ENCODE assay signal across 10 cellular contexts in the genomic region with DNA sequence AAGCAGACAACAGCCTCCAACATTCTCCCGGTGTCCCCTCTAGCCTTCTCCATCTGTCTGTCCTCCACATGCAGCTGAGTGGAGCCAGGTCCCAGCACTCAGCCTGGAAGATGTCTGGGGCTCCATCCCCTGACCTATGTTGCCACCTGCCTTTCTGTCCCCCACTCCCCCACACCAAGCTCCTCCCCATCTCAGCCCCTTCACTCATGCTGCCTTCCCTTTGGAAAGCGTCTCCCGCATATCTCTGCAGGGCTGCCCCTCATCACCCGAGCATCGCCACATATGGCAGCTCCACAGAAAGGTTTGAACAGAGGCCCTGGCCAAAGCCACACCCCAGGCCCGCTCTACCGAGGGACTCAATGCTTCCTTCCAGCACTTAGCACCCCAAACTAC. TPM values are rescaled to one million over a fixed set of nuclear protein-coding genes. Genes with fewer than 3 reads are reported as not detected.
DNase-seq lines count a peak whose midpoint lies in the region; ATAC-seq and TF ChIP-seq lines count a peak whose summit lies in the region.
"Had no signal": no experiment of that assay in that cellular context is flagged by ENCODE, and none has a peak within 500 bp of the region (broad histone marks: within the 10 kb centered on the region; RNA-seq: fewer than 3 reads in every experiment).

No MANE protein-coding gene starts in this region.

- no peak for ATAC-seq in CD4-positive, CD25-positive, alpha-beta regulatory T cell (ENCODE audit: low read depth in 2 of 2)
- ATAC-seq in activated B cell treated with CpG ODN at 0.5 μM for 24 hours (ENCODE audit: low read depth) (no peak), gastrocnemius medialis (no peak), HG03571 (IDR thresholded peaks at IDR 0.05; ENCODE audit: unreplicated experiment) (no peak), HG03521 (IDR thresholded peaks at IDR 0.05; ENCODE audit: unreplicated experiment) (no peak), GM19328 (IDR thresholded peaks at IDR 0.05; ENCODE audit: unreplicated experiment) (no peak)

- peak overlapping the region; percentile 59 to 79 (median 72) for H3K27ac Mint-ChIP-seq in CD4-positive, CD25-positive, alpha-beta regulatory T cell
- peak overlapping the region; percentile 62 for H3K27ac Mint-ChIP-seq in activated B cell treated with CpG ODN at 0.5 μM for 24 hours

- TF ChIP-seq EP300 in esophagus muscularis mucosa (IDR thresholded peaks at IDR 0.05) = no peak

- H3K36me3 Mint-ChIP-seq in CD4-positive, CD25-positive, alpha-beta regulatory T cell = peaks cover 23% of the 10 kb centered on the region
- H3K36me3 Mint-ChIP-seq in activated B cell treated with CpG ODN at 0.5 μM for 24 hours (ENCODE audit: low read depth) = peaks cover 40% of the 10 kb centered on the region

- peaks cover 25 to 78% (median 47%) of the 10 kb centered on the region in 4 donors for H3K4me1 Mint-ChIP-seq in CD4-positive, CD25-positive, alpha-beta regulatory T cell
- H3K4me1 Mint-ChIP-seq in activated B cell treated with CpG ODN at 0.5 μM for 24 hours = peaks cover 56% of the 10 kb centered on the region

- TF ChIP-seq POLR2A in esophagus muscularis mucosa (IDR thresholded peaks at IDR 0.05; ENCODE audit: low read depth) (no peak), gastrocnemius medialis (IDR thresholded peaks at IDR 0.05) (no peak)

- no peaks in the 10 kb centered on the region for H3K27me3 ChIP-seq in CD4-positive, CD25-positive, alpha-beta regulatory T cell (ENCODE audit: control insufficient read depth, insufficient read depth, low read length)
- H3K27me3 ChIP-seq in esophagus muscularis mucosa (no peaks in the 10 kb centered on the region), gastrocnemius medialis (no peaks in the 10 kb centered on the region)

- no peaks in the 10 kb centered on the region for H3K27me3 Mint-ChIP-seq in CD4-positive, CD25-positive, alpha-beta regulatory T cell
- H3K27me3 Mint-ChIP-seq in activated B cell treated with CpG ODN at 0.5 μM for 24 hours = no peaks in the 10 kb centered on the region

- H3K4me3 Mint-ChIP-seq in CD4-positive, CD25-positive, alpha-beta regulatory T cell = peak overlapping the region in 2 of 4 donors; percentile 62 to 72
- H3K4me3 Mint-ChIP-seq in activated B cell treated with CpG ODN at 0.5 μM for 24 hours = no peak overlapping the region

- no peaks in the 10 kb centered on the region for H3K9me3 ChIP-seq in CD4-positive, CD25-positive, alpha-beta regulatory T cell (ENCODE audit: control insufficient read depth in 2 of 2, low read length in 2 of 2)
- H3K9me3 ChIP-seq in esophagus muscularis mucosa (no peaks in the 10 kb centered on the region), gastrocnemius medialis (no peaks in the 10 kb centered on the region)

- H3K36me3 ChIP-seq in CD4-positive, CD25-positive, alpha-beta regulatory T cell (ENCODE audit: control insufficient read depth, insufficient read depth, low read length) = no peaks in the 10 kb centered on the region
- H3K36me3 ChIP-seq in esophagus muscularis mucosa = peaks cover 0 to 5% (median 0%) of the 10 kb centered on the region in 4 donors
- no peaks in the 10 kb centered on the region for H3K36me3 ChIP-seq in gastrocnemius medialis

- WGBS in esophagus muscularis mucosa = 91% methylated on average over 7 of the region's 7 CpGs

- no peak for DNase-seq in CD4-positive, CD25-positive, alpha-beta regulatory T cell
- no peak for DNase-seq in activated B cell treated with CpG ODN at 0.5 μM for 24 hours
- DNase-seq in esophagus muscularis mucosa (ENCODE audit: extremely low spot score) = no peak
- DNase-seq in gastrocnemius medialis = no peak
- DNase-seq in NCI-H69 (lab: John Stamatoyannopoulos, UW) = no peak
- DNase-seq: KBM-7 had no signal

- TF ChIP-seq CTCF in activated B cell treated with CpG ODN at 0.5 μM for 24 hours (IDR thresholded peaks at IDR 0.05) (no peak), esophagus muscularis mucosa (IDR thresholded peaks at IDR 0.05) (no peak), gastrocnemius medialis (IDR thresholded peaks at IDR 0.05 in 4 of 5, conservative IDR thresholded peaks at IDR 0.05 in 1 of 5) (no peak)

- in situ Hi-C loops in gastrocnemius medialis (cut with MboI; ENCODE audit: low sequenced_read_pairs in 4 of 4) = loop anchor here in 1 of 4 donors (25.0 kb wide), 1 partner anchor 118 kb away; no protein-coding TSS in a partner anchor

- no peak overlapping the region for H3K4me3 ChIP-seq in CD4-positive, CD25-positive, alpha-beta regulatory T cell (ENCODE audit: low read depth, low read length)
- H3K4me3 ChIP-seq in esophagus muscularis mucosa (no peak overlapping the region), gastrocnemius medialis (no peak overlapping the region)
- H3K4me3 ChIP-seq: SK-N-MC had no signal

- H3K9me3 Mint-ChIP-seq in CD4-positive, CD25-positive, alpha-beta regulatory T cell = peaks cover 0 to 2% (median 0%) of the 10 kb centered on the region in 7 donors
- H3K9me3 Mint-ChIP-seq in activated B cell treated with CpG ODN at 0.5 μM for 24 hours = peaks cover 5% of the 10 kb centered on the region

- POLR2A ChIA-PET in activated B cell treated with CpG ODN at 0.5 μM for 24 hours (lab: Charles Lee) = interaction anchor here (0.6 to 1.1 kb wide), 3 partner anchors 9 to 24 kb away, joined by 3 to 4 read pairs (median 3); partner anchors contain the start of gene NSMCE1

- CTCF ChIA-PET in activated B cell treated with CpG ODN at 0.5 μM for 24 hours (lab: Charles Lee) = interaction anchor here (1.7 kb wide), 1 partner anchor 7 kb away, joined by 4 read pairs; no protein-coding TSS in a partner anchor

- peaks cover 15% of the 10 kb centered on the region for H3K4me1 ChIP-seq in CD4-positive, CD25-positive, alpha-beta regulatory T cell (ENCODE audit: control insufficient read depth, insufficient read depth, low read length, poor library complexity, severe bottlenecking)
- H3K4me1 ChIP-seq in esophagus muscularis mucosa (peaks cover 50 to 77% (median 72%) of the 10 kb centered on the region in 4 donors), gastrocnemius medialis (peaks cover 31 to 39% of the 10 kb centered on the region in 2 donors)

- intact Hi-C loops in activated B cell treated with CpG ODN at 0.5 μM for 24 hours (cut with micrococcal nuclease) (no loop called here), esophagus muscularis mucosa (cut with DNase I) (loop anchor here (5.0 kb wide), 2 partner anchors 73 to 93 kb away; no protein-coding TSS in a partner anchor), gastrocnemius medialis (cut with DNase I; ENCODE audit: low total_unique reads) (no loop called here)

- H3K27ac ChIP-seq in CD4-positive, CD25-positive, alpha-beta regulatory T cell (ENCODE audit: insufficient read depth, low read length, poor library complexity, severe bottlenecking) = no peak overlapping the region
- H3K27ac ChIP-seq in esophagus muscularis mucosa (replicated peaks in 1 of 4) (peak overlapping the region; percentile 80 to 89 (median 84)), gastrocnemius medialis (peak overlapping the region in 3 of 4 donors; percentile 59 to 67 (median 65))
- H3K27ac ChIP-seq: SK-N-MC had no signal

RNA-seq across cellular contexts. Expression of gene NSMCE1, which starts 24.2 kb away (rescaled TPM):
- total RNA-seq in CD4-positive, CD25-positive, alpha-beta regulatory T cell = 40.0 TPM
- 100 to 1,000 TPM; 128 to 156 (median 138) TPM for polyA plus RNA-seq in CD4-positive, CD25-positive, alpha-beta regulatory T cell
- total RNA-seq in activated B cell treated with CpG ODN at 0.5 μM for 24 hours = 61.0 and 68.3 TPM in 2 replicates
- 10 to 100 TPM; 49.7 to 68.8 (median 64.0) TPM for total RNA-seq in esophagus muscularis mucosa
- total RNA-seq in gastrocnemius medialis = 10 to 100 TPM; 20.2 to 29.1 (median 22.0) TPM

RNA-seq across cellular contexts. Expression of gene KDM8, which starts 41.0 kb away (rescaled TPM):
- total RNA-seq in CD4-positive, CD25-positive, alpha-beta regulatory T cell = 14.7 TPM
- 1 to 10 TPM; 2.8 to 8.8 (median 4.3) TPM for polyA plus RNA-seq in CD4-positive, CD25-positive, alpha-beta regulatory T cell
- 13.4 and 17.9 TPM in 2 replicates for total RNA-seq in activated B cell treated with CpG ODN at 0.5 μM for 24 hours
- 1 to 10 TPM; 2.5 to 7.1 (median 3.7) TPM for total RNA-seq in esophagus muscularis mucosa
- 1 to 10 TPM; 3.2 to 6.3 (median 5.1) TPM for total RNA-seq in gastrocnemius medialis
